In genomic region chr5:95739857-95740256, GRCh38 we compare ENCODE assay signal across 26 cellular contexts. TPM values are rescaled to one million over a fixed set of nuclear protein-coding genes. Genes with fewer than 3 reads are reported as not detected.
"Had no signal": no experiment of that assay in that cellular context is flagged by ENCODE, and none has a peak within 500 bp of the region (broad histone marks: within the 10 kb centered on the region; RNA-seq: fewer than 3 reads in every experiment).

No MANE protein-coding gene starts in this region.

- H3K36me3 Mint-ChIP-seq: activated naive CD8-positive, alpha-beta T cell; T-cell had no signal

- DNase-seq: activated CD4-positive, alpha-beta T cell treated with anti-CD3 and anti-CD28 coated beads for 1 hour; activated CD4-positive, alpha-beta T cell treated with anti-CD3 and anti-CD28 coated beads, Interleukin-2, amount 50 U/mL, for 1 hour; activated CD8-positive, alpha-beta T cell treated with anti-CD3 and anti-CD28 coated beads, Interleukin-2, amount 10 ng/mL, durations not matched to agents 7 days and 5 days; activated naive CD4-positive, alpha-beta T cell; amniotic stem cell; effector memory CD4-positive, alpha-beta T cell; foreskin melanocyte; kidney; naive thymus-derived CD4-positive, alpha-beta T cell; right cardiac atrium; stimulated activated CD4-positive, alpha-beta T cell treated with anti-CD3 and anti-CD28 coated beads, Interleukin-2, amount 100 ng/mL, for 24 hours; stimulated activated naive CD4-positive, alpha-beta T cell; T-cell; WERI-Rb-1 had no signal

- H3K4me1 Mint-ChIP-seq: central memory CD8-positive, alpha-beta T cell had no signal

- H3K4me1 ChIP-seq: breast epithelium had no signal

- ATAC-seq: activated CD8-positive, alpha-beta T cell treated with anti-CD3 and anti-CD28 coated beads, Interleukin-2, amount 10 ng/mL, durations not matched to agents 7 days and 5 days; esophagus mucosa; left lobe of liver; naive thymus-derived CD4-positive, alpha-beta T cell; right cardiac atrium; T-cell had no signal

- H3K9me3 ChIP-seq: breast epithelium, prostate gland, suprapubic skin, tibial nerve had no signal

- H3K9me3 Mint-ChIP-seq: central memory CD8-positive, alpha-beta T cell; naive thymus-derived CD4-positive, alpha-beta T cell; T-cell; T-helper 2 cell treated with Interferon-gamma antibody and Interleukin-4, amounts not matched to agents 5 μg/mL and 100 μg/mL, for 36 hours had no signal

- H3K27ac ChIP-seq: breast epithelium, prostate gland, suprapubic skin, WERI-Rb-1 had no signal

- H3K27me3 ChIP-seq: breast epithelium, suprapubic skin, tibial nerve had no signal

- H3K27ac Mint-ChIP-seq: activated CD8-positive, alpha-beta T cell treated with anti-CD3 and anti-CD28 coated beads, Interleukin-2, amount 10 ng/mL, durations not matched to agents 7 days and 5 days; activated naive CD8-positive, alpha-beta T cell; activated T-helper 2 cell treated with anti-CD3 and anti-CD28 coated beads, Interferon-gamma antibody, Interleukin-2, Interleukin-4, amounts not matched to agents 10 μg/mL and 5 μg/mL and 100 μg/mL, durations not matched to agents 14 hours and 24 hours and 36 hours; naive thymus-derived CD4-positive, alpha-beta T cell; T-cell; T-helper 2 cell treated with Interferon-gamma antibody and Interleukin-4, amounts not matched to agents 5 μg/mL and 100 μg/mL, for 36 hours had no signal

- H3K4me3 Mint-ChIP-seq: activated CD8-positive, alpha-beta T cell treated with anti-CD3 and anti-CD28 coated beads, Interleukin-2, amount 10 ng/mL, durations not matched to agents 7 days and 5 days; activated naive CD8-positive, alpha-beta T cell; central memory CD8-positive, alpha-beta T cell; naive thymus-derived CD4-positive, alpha-beta T cell; T-cell; T-helper 2 cell treated with Interferon-gamma antibody and Interleukin-4, amounts not matched to agents 5 μg/mL and 100 μg/mL, for 36 hours had no signal

- H3K36me3 ChIP-seq: breast epithelium, prostate gland had no signal

- H3K4me3 ChIP-seq: breast epithelium, lung, prostate gland, suprapubic skin, tibial nerve had no signal

RNA-seq across cellular contexts. Expression of gene SPATA9, which starts 57.1 kb away (rescaled TPM):
- total RNA-seq: activated CD8-positive, alpha-beta T cell treated with anti-CD3 and anti-CD28 coated beads, Interleukin-2, amount 10 ng/mL, durations not matched to agents 7 days and 5 days; activated T-helper 2 cell treated with anti-CD3 and anti-CD28 coated beads, Interferon-gamma antibody, Interleukin-2, Interleukin-4, amounts not matched to agents 10 μg/mL and 5 μg/mL and 100 μg/mL, durations not matched to agents 14 hours and 24 hours and 36 hours; endothelial cell of umbilical vein; esophagus mucosa; suprapubic skin; T-cell had no signal
- polyA plus RNA-seq: naive thymus-derived CD4-positive, alpha-beta T cell had no signal
